Comparison of ENCODE assay signal across 8 cellular contexts in genomic region chr12:26748741-26749431, GRCh38.
DNase-seq lines count a peak whose midpoint lies in the region; ATAC-seq, FAIRE-seq and TF ChIP-seq lines count a peak whose summit lies in the region.

No MANE protein-coding gene starts in this region.

- H3K9me3 Mint-ChIP-seq in neural progenitor cell: peaks cover under 1% of the 10 kb centered on the region

- H3F3A ChIP-seq in PC-9 (ENCODE audit: insufficient read depth, low read depth) (no peaks in the 10 kb centered on the region), neural progenitor cell (ENCODE audit: low read depth) (no peaks in the 10 kb centered on the region)

- peaks cover 24% of the 10 kb centered on the region for H3K4me1 Mint-ChIP-seq in neural progenitor cell

- BruUV-seq in HCT116 (replicated peaks; lab: Mats Ljungman, UMichigan) (no TSS peak), PC-9 (replicated peaks; lab: Mats Ljungman, UMichigan) (no TSS peak)

- H3K9ac ChIP-seq in HCT116 (ENCODE audit: low read length) (no peak overlapping the region), kidney (ENCODE audit: low read length in 2 of 2) (no peak overlapping the region), neural progenitor cell (no peak overlapping the region)

- H2AFZ ChIP-seq in HCT116 (ENCODE audit: low read depth, low read length, poor library complexity, severe bottlenecking): peak overlapping the region; percentile 11
- H2AFZ ChIP-seq in PC-9: no peak overlapping the region
- H2AFZ ChIP-seq in neural progenitor cell (replicated peaks): no peak overlapping the region

- peak; percentile 84 for FAIRE-seq in GM12891 (lab: Jason Lieb, UNC)
- peak; percentile 55 for FAIRE-seq in kidney (lab: Jason Lieb, UNC)

- no peak for ATAC-seq in HCT116
- ATAC-seq in aorta (ENCODE audit: low FRiP score): no peak

- H3K4me3 ChIP-seq in HCT116 (replicated peaks in 1 of 2; ENCODE audit: low read depth in 1 of 2, low read length in 2 of 2) (peak overlapping the region in 1 of 2 experiments; percentile 3; a peak in 1 of 4 replicates), PC-9 (no peak overlapping the region), kidney (ENCODE audit: low read length in 2 of 2) (no peak overlapping the region), aorta (ENCODE audit: low read length in 2 of 2) (no peak overlapping the region), neural progenitor cell (no peak overlapping the region)

- 81 to 82% methylated on average over 4 of the region's 4 CpGs for WGBS in aorta, 2 donors

- H3K36me3 ChIP-seq in HCT116 (ENCODE audit: control insufficient read depth in 1 of 2, insufficient read depth in 2 of 2, low read length in 2 of 2) (no peaks in the 10 kb centered on the region), PC-9 (ENCODE audit: low read depth) (no peaks in the 10 kb centered on the region), kidney (ENCODE audit: control insufficient read depth in 1 of 2, insufficient read depth in 2 of 2, low read length in 2 of 2) (no peaks in the 10 kb centered on the region), aorta (ENCODE audit: control insufficient read depth in 1 of 2, insufficient read depth in 2 of 2, low read length in 1 of 2) (no peaks in the 10 kb centered on the region), neural progenitor cell (no peaks in the 10 kb centered on the region)

- RAD21 ChIA-PET in HCT116 (lab: Charles Lee; ENCODE audit: low non-redundant PET in 1 of 2, low total read pairs in 2 of 2, uncharacterized antibody in 2 of 2, unreplicated experiment in 2 of 2): no interaction called here

- no peaks in the 10 kb centered on the region for H3K9me2 ChIP-seq in HCT116 (ENCODE audit: insufficient read depth)
- H3K9me2 ChIP-seq in PC-9 (ENCODE audit: insufficient read depth): no peaks in the 10 kb centered on the region

- H3K27me3 Mint-ChIP-seq in neural progenitor cell (ENCODE audit: insufficient read depth, low read depth): no peaks in the 10 kb centered on the region

- H3K27ac ChIP-seq in HCT116 (ENCODE audit: low read depth, low read length) (no peak overlapping the region), PC-9 (no peak overlapping the region), kidney (ENCODE audit: low read depth in 2 of 2, low read length in 2 of 2) (no peak overlapping the region), aorta (ENCODE audit: low read depth in 1 of 2, low read length in 2 of 2) (no peak overlapping the region), neural progenitor cell (no peak overlapping the region)

- no peaks in the 10 kb centered on the region for H4K20me1 ChIP-seq in HCT116 (ENCODE audit: insufficient read depth)
- no peaks in the 10 kb centered on the region for H4K20me1 ChIP-seq in PC-9 (ENCODE audit: insufficient read depth)
- H4K20me1 ChIP-seq in neural progenitor cell (ENCODE audit: low read depth): no peaks in the 10 kb centered on the region

- H3K27me3 ChIP-seq in HCT116 (ENCODE audit: insufficient read depth, low read length) (no peaks in the 10 kb centered on the region), PC-9 (ENCODE audit: insufficient read depth, low read depth) (no peaks in the 10 kb centered on the region), aorta (ENCODE audit: control insufficient read depth in 1 of 2, insufficient read depth in 2 of 2, low read length in 1 of 2) (no peaks in the 10 kb centered on the region), neural progenitor cell (no peaks in the 10 kb centered on the region)

- intact Hi-C loops in HCT116 (cut with micrococcal nuclease): no loop called here
- intact Hi-C loops in PC-9 (cut with micrococcal nuclease; ENCODE audit: unreplicated experiment): no loop called here
- intact Hi-C loops in kidney (cut with DNase I): no loop called here
- intact Hi-C loops in aorta (cut with DNase I): no loop called here

- H3K79me2 ChIP-seq in HCT116 (ENCODE audit: insufficient read depth, low read length) (no peaks in the 10 kb centered on the region), PC-9 (ENCODE audit: low read depth) (no peaks in the 10 kb centered on the region), neural progenitor cell (ENCODE audit: low read depth) (no peaks in the 10 kb centered on the region)

- DNase-seq in GM12891 (ENCODE audit: insufficient read length, low spot score): no peak
- DNase-seq in HCT116 (ENCODE audit: low read depth, low spot score): no peak
- no peak for DNase-seq in PC-9
- no peak for DNase-seq in kidney
- DNase-seq in aorta: no peak
- no peak for DNase-seq in SW480 (ENCODE audit: low spot score)
- DNase-seq in NCI-H82 treated with DMSO at 0.1 percent for 48 hours (lab: John Stamatoyannopoulos, UW; ENCODE audit: unreplicated experiment): no peak
- DNase-seq in neural progenitor cell (ENCODE audit: low spot score): no peak

- peaks cover 4 to 34% of the 10 kb centered on the region in 2 experiments; a peak in 2 of 4 replicates for H3K4me1 ChIP-seq in HCT116 (ENCODE audit: control insufficient read depth in 1 of 2, insufficient read depth in 2 of 2, low read length in 2 of 2)
- H3K4me1 ChIP-seq in PC-9 (replicated peaks; ENCODE audit: insufficient read depth): 0 out of 2 replicates have a peak, but pooled peaks cover 8% of the 10 kb centered on the region
- peaks cover 4 to 8% of the 10 kb centered on the region in 2 donors for H3K4me1 ChIP-seq in kidney (ENCODE audit: control insufficient read depth in 1 of 2, insufficient read depth in 1 of 2, low read depth in 1 of 2, low read length in 2 of 2)
- H3K4me1 ChIP-seq in aorta (ENCODE audit: control insufficient read depth in 1 of 2, insufficient read depth in 2 of 2, low read length in 2 of 2): no peaks in the 10 kb centered on the region
- peaks cover 9% of the 10 kb centered on the region for H3K4me1 ChIP-seq in neural progenitor cell

- H3K27ac Mint-ChIP-seq in neural progenitor cell: no peak overlapping the region

- CTCF ChIA-PET in HCT116 (lab: Charles Lee) (no interaction called here), PC-9 (lab: Charles Lee) (interaction anchor here (0.6 kb wide), 1 partner anchor 685 kb away, joined by 3 read pairs; no protein-coding TSS in a partner anchor)

- peak overlapping the region; percentile 53 for H3K4me2 ChIP-seq in HCT116 (ENCODE audit: low read length)
- H3K4me2 ChIP-seq in PC-9: 0 out of 2 replicates have a peak overlapping the region, but pooled peaks have one; percentile 7
- H3K4me2 ChIP-seq in neural progenitor cell: no peak overlapping the region

- no peaks in the 10 kb centered on the region for H3K36me3 Mint-ChIP-seq in neural progenitor cell

- POLR2A ChIA-PET in HCT116 (lab: Charles Lee): no interaction called here
- POLR2A ChIA-PET in PC-9 (lab: Charles Lee; ENCODE audit: unreplicated experiment): interaction anchor here (0.6 to 0.7 kb wide), 2 partner anchors 624 to 628 kb away, joined by 3 to 4 read pairs; partner anchors contain the start of gene BHLHE41

- H3K9me3 ChIP-seq in HCT116 (ENCODE audit: control insufficient read depth in 1 of 2, insufficient read depth in 1 of 2, low read depth in 1 of 2, low read length in 2 of 2) (no peaks in the 10 kb centered on the region), PC-9 (ENCODE audit: insufficient read depth, low read depth) (no peaks in the 10 kb centered on the region), kidney (ENCODE audit: control insufficient read depth in 1 of 2, low read length in 2 of 2) (no peaks in the 10 kb centered on the region), aorta (ENCODE audit: control insufficient read depth, low read length) (no peaks in the 10 kb centered on the region), neural progenitor cell (ENCODE audit: low read depth) (no peaks in the 10 kb centered on the region)

- no peak overlapping the region for H3K4me3 Mint-ChIP-seq in neural progenitor cell

- TF ChIP-seq CTCF in HCT116 (IDR thresholded peaks at IDR 0.05 in 2 of 3, conservative IDR thresholded peaks at IDR 0.05 in 1 of 3; ENCODE audit: borderline replicate concordance in 1 of 3, insufficient read depth in 1 of 3, low read depth in 2 of 3, low read length in 2 of 3): no peak
- TF ChIP-seq CTCF in PC-9 (conservative IDR thresholded peaks at IDR 0.05): no peak
- no peak for TF ChIP-seq CTCF in kidney (IDR thresholded peaks at IDR 0.05; ENCODE audit: borderline replicate concordance, extremely low read depth, insufficient read depth)
- TF ChIP-seq CTCF in neural progenitor cell (IDR thresholded peaks at IDR 0.05): no peak

- TF ChIP-seq RAD21 in HCT116 (IDR thresholded peaks at IDR 0.05; ENCODE audit: low read depth): no peak

- TF ChIP-seq POLR2A in GM12891 (IDR thresholded peaks at IDR 0.05; ENCODE audit: low read depth, low read length) (no peak), HCT116 (IDR thresholded peaks at IDR 0.05; ENCODE audit: borderline replicate concordance, extremely low read depth, insufficient read depth, insufficient read length) (no peak)

TF ChIP-seq in GM12891, 5 proteins besides CTCF, POLR2A, EP300 and RAD21:
- TF ChIP-seq PAX5 (IDR thresholded peaks at IDR 0.05; ENCODE audit: insufficient read depth, low read length, severe bottlenecking) (peak; percentile 61), SPI1 (IDR thresholded peaks at IDR 0.05; ENCODE audit: low read depth, low read length) (no peak)

TF ChIP-seq in HCT116, 20 proteins besides CTCF, POLR2A, EP300 and RAD21:
- peak; percentile 32; the same call in 1 of the 2 replicates for TF ChIP-seq FOSL1 (IDR thresholded peaks at IDR 0.05; ENCODE audit: low read depth)
- TF ChIP-seq SRF (IDR thresholded peaks at IDR 0.05; ENCODE audit: low read depth): no peak
- no peak for TF ChIP-seq TCF7L2 (IDR thresholded peaks at IDR 0.05; ENCODE audit: borderline replicate concordance, extremely low read depth, insufficient read depth, insufficient read length)
